21 cellular contexts compared by ENCODE assay signal in genomic region chr2:212712466-212712865, GRCh38.
DNase-seq lines count a peak whose midpoint lies in the region; ATAC-seq and TF ChIP-seq lines count a peak whose summit lies in the region.
"Had no signal": no experiment of that assay in that cellular context is flagged by ENCODE, and none has a peak within 500 bp of the region (broad histone marks: within the 10 kb centered on the region; RNA-seq: fewer than 3 reads in every experiment).

No MANE protein-coding gene starts in this region.

- in situ Hi-C loops in GM13976 (cut with MboI; ENCODE audit: low sequenced_read_pairs, unreplicated experiment): no loop called here

- POLR2A ChIA-PET in PC-3 (lab: Charles Lee; ENCODE audit: unreplicated experiment): interaction anchor here (0.6 kb wide), 1 partner anchor 62 kb away, joined by 3 read pairs; no protein-coding TSS in a partner anchor

- DNase-seq in EH (ENCODE audit: low read depth) (peak; percentile 4), PC-3 (no peak), medulla oblongata (ENCODE audit: extremely low spot score) (peak; percentile 44), GM13976 (ENCODE audit: low spot score) (no peak), SHP77 treated with DMSO at 0.1 percent for 48 hours (lab: John Stamatoyannopoulos, UW) (no peak), NCI-H524 treated with DMSO at 0.1 percent for 48 hours (lab: John Stamatoyannopoulos, UW) (no peak)
- DNase-seq in stimulated activated CD4-positive, alpha-beta T cell treated with anti-CD3 and anti-CD28 coated beads, Interleukin-4, amount 100 ng/mL, for 24 hours: no peak
- DNase-seq: activated CD4-positive, alpha-beta T cell treated with anti-CD3 and anti-CD28 coated beads for 4 hours; activated CD8-positive, alpha-beta memory T cell treated with anti-CD3 and anti-CD28 coated beads, Interleukin-2, amount 50 U/mL, for 4 hours; activated naive CD4-positive, alpha-beta T cell; Caco-2; foreskin melanocyte; NCI-H2029; NCI-H526; spleen had no signal

- peak overlapping the region; percentile 53 for H3K27ac ChIP-seq in PC-3 (ENCODE audit: low read length)
- H3K27ac ChIP-seq: prostate gland, SK-N-MC, spleen had no signal

- no peaks in the 10 kb centered on the region for H3F3A ChIP-seq in PC-3 (ENCODE audit: low read length, unreplicated experiment)

- intact Hi-C loops in PC-3 (cut with micrococcal nuclease): no loop called here

- ATAC-seq in GM19035 (IDR thresholded peaks at IDR 0.05; ENCODE audit: unreplicated experiment) (peak; percentile 62), PC-3 (no peak)
- ATAC-seq: natural killer cell treated with Interleukin-12 subunit alpha and Interleukin-12 subunit beta and Interleukin-15 and Interleukin-18, amount 100 ng/mL, for 72 hours; stimulated activated effector memory CD8-positive, alpha-beta T cell treated with anti-CD3 and anti-CD28 coated beads, Interleukin-12 subunit alpha, Interleukin-12 subunit beta, amount 100 ng/mL, for 72 hours had no signal

- no peak overlapping the region for H3K9ac ChIP-seq in PC-3 (ENCODE audit: low read length)

- H3K4me1 ChIP-seq in PC-3 (ENCODE audit: insufficient read depth, low read length): peaks cover 39% of the 10 kb centered on the region
- H3K4me1 ChIP-seq: Caco-2, prostate gland, spleen had no signal

- no peaks in the 10 kb centered on the region for H3K36me3 ChIP-seq in PC-3 (ENCODE audit: low read depth, low read length)
- H3K36me3 ChIP-seq: prostate gland, spleen had no signal

- H3K4me2 ChIP-seq in PC-3 (ENCODE audit: low read length): peak overlapping the region; percentile 17; the same call in 1 of the 2 replicates

- H3K79me2 ChIP-seq in PC-3 (ENCODE audit: low read length): no peaks in the 10 kb centered on the region

- no peaks in the 10 kb centered on the region for H4K20me1 ChIP-seq in PC-3 (ENCODE audit: low read length)

- H3K27me3 ChIP-seq in PC-3 (ENCODE audit: low read length): no peaks in the 10 kb centered on the region
- H3K27me3 ChIP-seq: spleen had no signal

- no peak overlapping the region for H3K4me3 ChIP-seq in PC-3 (ENCODE audit: low read length)
- H3K4me3 ChIP-seq: lung, prostate gland, SK-N-MC, spleen had no signal

- no peaks in the 10 kb centered on the region for H3K9me3 ChIP-seq in PC-3 (ENCODE audit: low read length)
- H3K9me3 ChIP-seq: Caco-2, prostate gland, spleen had no signal

- CTCF ChIA-PET in PC-3 (lab: Charles Lee): no interaction called here

- H2AFZ ChIP-seq in PC-3 (ENCODE audit: low read length): no peak overlapping the region

- BruUV-seq in PC-3 (replicated peaks; lab: Mats Ljungman, UMichigan): no TSS peak

- H3K9me2 ChIP-seq in PC-3 (replicated peaks; ENCODE audit: low read length): 0 out of 2 replicates have a peak, but pooled peaks cover 8% of the 10 kb centered on the region

- TF ChIP-seq CTCF in PC-3 (conservative IDR thresholded peaks at IDR 0.05; ENCODE audit: low read depth, low read length) (no peak), GM13976 (IDR thresholded peaks at IDR 0.05; ENCODE audit: borderline replicate concordance, control extremely low read depth, extremely low read depth, insufficient read depth, missing control alignments) (no peak)

Comparison
In these comparisons a context has a peak if more than half of its experiments do, and no peak if none do; other contexts are left out.
1. DNase-seq: peak in EH (single experiment) and medulla oblongata (single experiment); none in PC-3 (single experiment), stimulated activated CD4-positive, alpha-beta T cell treated with anti-CD3 and anti-CD28 coated beads, Interleukin-4, amount 100 ng/mL, for 24 hours (single experiment), GM13976 (single experiment), SHP77 treated with DMSO at 0.1 percent for 48 hours (single experiment) and NCI-H524 treated with DMSO at 0.1 percent for 48 hours (single experiment).